26 cellular contexts compared by ENCODE assay signal in the genomic region with DNA sequence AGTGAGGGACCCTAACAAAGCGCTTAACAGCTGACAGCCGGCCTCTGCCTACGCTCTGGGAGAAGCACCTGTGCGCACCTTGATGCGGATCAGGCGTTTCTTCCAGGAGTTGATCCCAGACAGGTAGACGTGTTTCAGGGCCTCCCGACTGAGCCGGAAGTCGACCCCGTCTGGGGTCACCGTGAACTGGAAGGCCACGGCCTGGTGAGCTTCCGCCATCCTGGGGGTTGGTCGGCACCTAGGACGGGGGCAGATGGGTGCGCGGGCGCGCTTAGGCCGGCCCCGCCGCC. TPM values are rescaled to one million over a fixed set of nuclear protein-coding genes. Genes with fewer than 3 reads are reported as not detected.
DNase-seq lines count a peak whose midpoint lies in the region; ATAC-seq and TF ChIP-seq lines count a peak whose summit lies in the region.
"Had no signal": no experiment of that assay in that cellular context is flagged by ENCODE, and none has a peak within 500 bp of the region (broad histone marks: within the 10 kb centered on the region; RNA-seq: fewer than 3 reads in every experiment).

No MANE protein-coding gene starts in this region.

- peak overlapping the region; percentile 58 to 69 for H3K4me3 ChIP-seq in right atrium auricular region
- no peak overlapping the region for H3K4me3 ChIP-seq in naive thymus-derived CD4-positive, alpha-beta T cell (ENCODE audit: low read length)
- H3K4me3 ChIP-seq in gastroesophageal sphincter, result peak overlapping the region in 1 of 2 donors; percentile 52
- H3K4me3 ChIP-seq: left lung had no signal

- no peak for TF ChIP-seq EP300 in gastroesophageal sphincter (IDR thresholded peaks at IDR 0.05)

- TF ChIP-seq CTCF in right atrium auricular region (IDR thresholded peaks at IDR 0.05) (no peak), gastroesophageal sphincter (IDR thresholded peaks at IDR 0.05) (no peak)

- intact Hi-C loops in left cardiac atrium (cut with DNase I), result no loop called here
- intact Hi-C loops in naive thymus-derived CD4-positive, alpha-beta T cell (cut with micrococcal nuclease), result no loop called here

- H3K27me3 ChIP-seq in right atrium auricular region (no peaks in the 10 kb centered on the region), gastroesophageal sphincter (peaks cover 4% of the 10 kb centered on the region)
- H3K27me3 ChIP-seq in naive thymus-derived CD4-positive, alpha-beta T cell (ENCODE audit: control insufficient read depth in 2 of 2, insufficient read depth in 2 of 2, low read length in 2 of 2), result no peaks in the 10 kb centered on the region
- H3K27me3 ChIP-seq: testis had no signal

- peak overlapping the region; percentile 71 for H3K27ac Mint-ChIP-seq in T-helper 1 cell treated with Interleukin-12 subunit alpha and Interleukin-12 subunit beta and Interleukin-4 antibody, amounts not matched to agents 30 μg/mL and 1 μg/mL, for 36 hours
- H3K27ac Mint-ChIP-seq in naive thymus-derived CD4-positive, alpha-beta T cell, result peak overlapping the region in 1 of 9 donors; percentile 75
- H3K27ac Mint-ChIP-seq in stimulated activated naive CD8-positive, alpha-beta T cell treated with anti-CD3 and anti-CD28 coated beads, Interleukin-15, amount 100 ng/mL, for 72 hours, result no peak overlapping the region
- H3K27ac Mint-ChIP-seq: activated T-helper 2 cell treated with anti-CD3 and anti-CD28 coated beads, Interferon-gamma antibody, Interleukin-2, Interleukin-4, amounts not matched to agents 10 μg/mL and 5 μg/mL and 100 μg/mL, durations not matched to agents 14 hours and 24 hours and 36 hours; naive B cell; stimulated activated memory B cell treated with anti-CD40 and anti-IgM and Interleukin-4, amounts not matched to agents 10 μg/mL and 1 μg/mL and 100 μg/mL, for 72 hours had no signal

- DNase-seq in T-helper 1 cell, result no peak
- no peak for DNase-seq in right atrium auricular region (ENCODE audit: low spot score)
- no peak for DNase-seq in left cardiac atrium
- DNase-seq in naive thymus-derived CD4-positive, alpha-beta T cell, result no peak
- DNase-seq in stimulated activated naive CD8-positive, alpha-beta T cell treated with anti-CD3 and anti-CD28 coated beads, Interleukin-15, amount 100 ng/mL, for 72 hours, result no peak
- no peak for DNase-seq in NCI-H2227 (lab: John Stamatoyannopoulos, UW; ENCODE audit: unreplicated experiment)
- DNase-seq: dermis blood vessel endothelial cell; DMS 273 treated with DMSO at 0.1 percent for 48 hours; Kasumi-1; left lung; naive B cell; NCI-H1436; NCI-H446; NCI-H82; SK-N-SH; stimulated activated CD4-positive, alpha-beta T cell treated with anti-CD3 and anti-CD28 coated beads, Interleukin-4, amount 100 ng/mL, for 24 hours; T1000; testis; WERI-Rb-1 had no signal

- no peak for TF ChIP-seq POLR2A in gastroesophageal sphincter (IDR thresholded peaks at IDR 0.05)

- peaks cover 14% of the 10 kb centered on the region for H3K4me1 Mint-ChIP-seq in T-helper 1 cell treated with Interleukin-12 subunit alpha and Interleukin-12 subunit beta and Interleukin-4 antibody, amounts not matched to agents 30 μg/mL and 1 μg/mL, for 36 hours (ENCODE audit: low read depth)
- peaks cover 5 to 24% (median 18%) of the 10 kb centered on the region in 7 donors for H3K4me1 Mint-ChIP-seq in naive thymus-derived CD4-positive, alpha-beta T cell
- H3K4me1 Mint-ChIP-seq in stimulated activated naive CD8-positive, alpha-beta T cell treated with anti-CD3 and anti-CD28 coated beads, Interleukin-15, amount 100 ng/mL, for 72 hours, result peaks cover 41% of the 10 kb centered on the region

- H3K9me3 Mint-ChIP-seq in T-helper 1 cell treated with Interleukin-12 subunit alpha and Interleukin-12 subunit beta and Interleukin-4 antibody, amounts not matched to agents 30 μg/mL and 1 μg/mL, for 36 hours, result no peaks in the 10 kb centered on the region
- no peaks in the 10 kb centered on the region for H3K9me3 Mint-ChIP-seq in naive thymus-derived CD4-positive, alpha-beta T cell
- no peaks in the 10 kb centered on the region for H3K9me3 Mint-ChIP-seq in stimulated activated naive CD8-positive, alpha-beta T cell treated with anti-CD3 and anti-CD28 coated beads, Interleukin-15, amount 100 ng/mL, for 72 hours
- H3K9me3 Mint-ChIP-seq: activated T-helper 2 cell treated with anti-CD3 and anti-CD28 coated beads, Interferon-gamma antibody, Interleukin-2, Interleukin-4, amounts not matched to agents 10 μg/mL and 5 μg/mL and 100 μg/mL, durations not matched to agents 14 hours and 24 hours and 36 hours; naive B cell; stimulated activated memory B cell treated with anti-CD40 and anti-IgM and Interleukin-4, amounts not matched to agents 10 μg/mL and 1 μg/mL and 100 μg/mL, for 72 hours had no signal

- POLR2A ChIA-PET in naive thymus-derived CD4-positive, alpha-beta T cell (lab: Charles Lee), result interaction anchor here (0.8 to 1.2 kb wide), 5 partner anchors 14 to 52 kb away, joined by 3 to 5 read pairs (median 3); a partner anchor contains a TSS

- 36% methylated on average over 5 of the region's 23 CpGs; no CpG with 5 or more reads in 1 of the 2 donors for WGBS in gastroesophageal sphincter (ENCODE audit: low coverage in 1 of 2), 2 donors

- H3K9me3 ChIP-seq in right atrium auricular region, result no peaks in the 10 kb centered on the region
- no peaks in the 10 kb centered on the region for H3K9me3 ChIP-seq in naive thymus-derived CD4-positive, alpha-beta T cell (ENCODE audit: control insufficient read depth in 2 of 3, low read length in 3 of 3)
- H3K9me3 ChIP-seq in gastroesophageal sphincter, result no peaks in the 10 kb centered on the region
- H3K9me3 ChIP-seq: left lung, SK-N-SH, testis had no signal

- no peak overlapping the region for H3K4me3 Mint-ChIP-seq in T-helper 1 cell treated with Interleukin-12 subunit alpha and Interleukin-12 subunit beta and Interleukin-4 antibody, amounts not matched to agents 30 μg/mL and 1 μg/mL, for 36 hours
- H3K4me3 Mint-ChIP-seq in naive thymus-derived CD4-positive, alpha-beta T cell, result peak overlapping the region in 6 of 10 donors; percentile 15 to 63 (median 56)
- H3K4me3 Mint-ChIP-seq in stimulated activated naive CD8-positive, alpha-beta T cell treated with anti-CD3 and anti-CD28 coated beads, Interleukin-15, amount 100 ng/mL, for 72 hours, result peak overlapping the region; percentile 47 to 61
- H3K4me3 Mint-ChIP-seq: stimulated activated memory B cell treated with anti-CD40 and anti-IgM and Interleukin-4, amounts not matched to agents 10 μg/mL and 1 μg/mL and 100 μg/mL, for 72 hours had no signal

- CTCF ChIA-PET in naive thymus-derived CD4-positive, alpha-beta T cell (lab: Charles Lee), result no interaction called here

- H3K36me3 Mint-ChIP-seq in T-helper 1 cell treated with Interleukin-12 subunit alpha and Interleukin-12 subunit beta and Interleukin-4 antibody, amounts not matched to agents 30 μg/mL and 1 μg/mL, for 36 hours (ENCODE audit: low read depth), result peaks cover 9% of the 10 kb centered on the region
- H3K36me3 Mint-ChIP-seq in naive thymus-derived CD4-positive, alpha-beta T cell, result peaks cover 0 to 9% (median 5%) of the 10 kb centered on the region in 5 donors
- H3K36me3 Mint-ChIP-seq: naive B cell had no signal

- H3K27ac ChIP-seq in right atrium auricular region (peak overlapping the region; percentile 85 to 96), gastroesophageal sphincter (peak overlapping the region in 2 of 4 donors; percentile 52 to 77)
- no peak overlapping the region for H3K27ac ChIP-seq in naive thymus-derived CD4-positive, alpha-beta T cell (ENCODE audit: low read depth, low read length)
- H3K27ac ChIP-seq: 22Rv1, left lung, testis had no signal

- peaks cover 33% of the 10 kb centered on the region for H3K36me3 ChIP-seq in right atrium auricular region
- H3K36me3 ChIP-seq in naive thymus-derived CD4-positive, alpha-beta T cell (ENCODE audit: control insufficient read depth in 2 of 3, insufficient read depth in 3 of 3, low read length in 3 of 3), result peaks cover 0 to 36% (median 0%) of the 10 kb centered on the region in 3 experiments
- H3K36me3 ChIP-seq in gastroesophageal sphincter, result peaks cover 0 to 34% of the 10 kb centered on the region in 2 donors

- ATAC-seq in left cardiac atrium (no peak), gastroesophageal sphincter (no peak)
- ATAC-seq in naive thymus-derived CD4-positive, alpha-beta T cell, result no peak
- no peak for ATAC-seq in stimulated activated naive CD8-positive, alpha-beta T cell treated with anti-CD3 and anti-CD28 coated beads, Interleukin-15, amount 100 ng/mL, for 72 hours
- ATAC-seq: left lung; stimulated activated memory B cell treated with anti-CD40 and anti-IgM and Interleukin-4, amounts not matched to agents 10 μg/mL and 1 μg/mL and 100 μg/mL, for 72 hours had no signal

- peaks cover 0 to 46% of the 10 kb centered on the region in 2 donors for H3K4me1 ChIP-seq in right atrium auricular region
- H3K4me1 ChIP-seq in naive thymus-derived CD4-positive, alpha-beta T cell (ENCODE audit: control insufficient read depth in 2 of 2, insufficient read depth in 2 of 2, low read length in 2 of 2), result peaks cover 9 to 10% of the 10 kb centered on the region in 2 donors
- H3K4me1 ChIP-seq in gastroesophageal sphincter, result peaks cover 0 to 42% (median 22%) of the 10 kb centered on the region in 3 donors

- no peaks in the 10 kb centered on the region for H3K27me3 Mint-ChIP-seq in T-helper 1 cell treated with Interleukin-12 subunit alpha and Interleukin-12 subunit beta and Interleukin-4 antibody, amounts not matched to agents 30 μg/mL and 1 μg/mL, for 36 hours (ENCODE audit: low read depth)
- H3K27me3 Mint-ChIP-seq in naive thymus-derived CD4-positive, alpha-beta T cell, result no peaks in the 10 kb centered on the region
- no peaks in the 10 kb centered on the region for H3K27me3 Mint-ChIP-seq in stimulated activated naive CD8-positive, alpha-beta T cell treated with anti-CD3 and anti-CD28 coated beads, Interleukin-15, amount 100 ng/mL, for 72 hours
- H3K27me3 Mint-ChIP-seq: stimulated activated memory B cell treated with anti-CD40 and anti-IgM and Interleukin-4, amounts not matched to agents 10 μg/mL and 1 μg/mL and 100 μg/mL, for 72 hours had no signal

RNA-seq across cellular contexts. Expression of a gene that starts 0.6 kb away (rescaled TPM):
- total RNA-seq in right atrium auricular region (100 to 1,000 TPM; 184 to 281 TPM), left cardiac atrium (100 to 1,000 TPM; 201 to 269 TPM), gastroesophageal sphincter (10 to 100 TPM in 1 of 4 donors, 1 to 10 TPM in 3; 3.1 to 13.4 (median 6.5) TPM)
- total RNA-seq in naive thymus-derived CD4-positive, alpha-beta T cell, result 100 to 1,000 TPM in 1 of 5 experiments, 10 to 100 TPM in 4; 43.9 to 108 (median 66.7) TPM
- polyA plus RNA-seq in naive thymus-derived CD4-positive, alpha-beta T cell, result 1 to 10 TPM in 1 of 2 donors, under 1 TPM in 1; 0.32 to 2.8 TPM

RNA-seq across cellular contexts. Expression of a gene that starts 5.0 kb away (rescaled TPM):
- total RNA-seq in right atrium auricular region, result 10 to 100 TPM; 25.1 to 29.5 TPM
- 10 to 100 TPM; 31.6 to 35.3 TPM for total RNA-seq in left cardiac atrium
- total RNA-seq in naive thymus-derived CD4-positive, alpha-beta T cell, result 100 to 1,000 TPM; 121 to 214 (median 191) TPM
- polyA plus RNA-seq in naive thymus-derived CD4-positive, alpha-beta T cell, result 10 to 100 TPM; 24.2 to 29.4 TPM
- 10 to 100 TPM; 16.6 to 39.8 (median 33.1) TPM for total RNA-seq in gastroesophageal sphincter

RNA-seq across cellular contexts. Expression of a gene that starts 14.9 kb away (rescaled TPM):
- total RNA-seq in right atrium auricular region (not detected), left cardiac atrium (not detected), gastroesophageal sphincter (not detected)
- total RNA-seq in naive thymus-derived CD4-positive, alpha-beta T cell, result not detected
- polyA plus RNA-seq in naive thymus-derived CD4-positive, alpha-beta T cell, result not detected
- total RNA-seq: dermis blood vessel endothelial cell, H1, left lung, omental fat pad had no signal

RNA-seq across cellular contexts. Expression of a gene that starts 23.0 kb away (rescaled TPM):
- total RNA-seq in right atrium auricular region (under 1 TPM; 0.26 to 0.71 TPM), left cardiac atrium (1 to 10 TPM in 1 of 2 donors, under 1 TPM in 1; 0.42 to 1.1 TPM), gastroesophageal sphincter (1 to 10 TPM in 3 of 4 donors, under 1 TPM in 1; 0.93 to 3.7 (median 2.3) TPM)
- under 1 TPM; 0.24 to 0.64 (median 0.38) TPM for total RNA-seq in naive thymus-derived CD4-positive, alpha-beta T cell
- not detected for polyA plus RNA-seq in naive thymus-derived CD4-positive, alpha-beta T cell

RNA-seq across cellular contexts. Expression of a gene that starts 31.9 kb away (rescaled TPM):
- total RNA-seq in right atrium auricular region (not detected), left cardiac atrium (under 1 TPM in 1 of 2 donors, not detected in 1; 0.15 TPM), gastroesophageal sphincter (under 1 TPM in 3 of 4 donors, not detected in 1; 0.08 to 0.31 (median 0.27) TPM)
- 10 to 100 TPM in 1 of 5 experiments, 1 to 10 TPM in 4; 4.4 to 17.2 (median 6.8) TPM for total RNA-seq in naive thymus-derived CD4-positive, alpha-beta T cell
- polyA plus RNA-seq in naive thymus-derived CD4-positive, alpha-beta T cell, result 10 to 100 TPM in 1 of 2 donors, 1 to 10 TPM in 1; 7.8 to 10.0 TPM
- total RNA-seq: dermis blood vessel endothelial cell, H1 had no signal
- polyA plus RNA-seq: H1 had no signal
